20 cellular contexts compared by ENCODE assay signal in genomic region chr3:161055210-161055609, GRCh38.
"Had no signal": no experiment of that assay in that cellular context is flagged by ENCODE, and none has a peak within 500 bp of the region (broad histone marks: within the 10 kb centered on the region; RNA-seq: fewer than 3 reads in every experiment).

No MANE protein-coding gene starts in this region.

- DNase-seq: cortex of kidney; effector memory CD4-positive, alpha-beta T cell; gastrocnemius medialis; heart right ventricle; hypothalamus; islet precursor cell; mammary epithelial cell; mucosa of descending colon; natural killer cell; posterior cingulate gyrus; small intestine; stimulated activated CD4-positive, alpha-beta T cell treated with anti-CD3 and anti-CD28 coated beads, Interleukin-12 subunit alpha, Interleukin-12 subunit beta, amount 100 ng/mL, for 4 hours; stimulated activated naive CD4-positive, alpha-beta T cell; stomach; substantia nigra; transverse colon had no signal

- H3K4me1 ChIP-seq: esophagus muscularis mucosa, gastrocnemius medialis, heart right ventricle, stomach, transverse colon had no signal

- H3K4me3 Mint-ChIP-seq: natural killer cell, neural crest cell had no signal

- H3K4me3 ChIP-seq: esophagus muscularis mucosa, gastrocnemius medialis, heart right ventricle, mucosa of descending colon, stomach, thoracic aorta, transverse colon had no signal

- H3K36me3 Mint-ChIP-seq: natural killer cell had no signal

- H3K27me3 ChIP-seq: esophagus muscularis mucosa, gastrocnemius medialis, heart right ventricle, stomach, transverse colon had no signal

- H3K27ac ChIP-seq: esophagus muscularis mucosa, gastrocnemius medialis, heart right ventricle, stomach, thoracic aorta, transverse colon had no signal

- ATAC-seq: gastrocnemius medialis, heart right ventricle, left lobe of liver, mucosa of descending colon, natural killer cell had no signal

- H3K9me3 Mint-ChIP-seq: natural killer cell, neural crest cell had no signal

- H3K36me3 ChIP-seq: esophagus muscularis mucosa, gastrocnemius medialis, heart right ventricle, stomach, thoracic aorta, transverse colon had no signal

- H3K9me3 ChIP-seq: esophagus muscularis mucosa, gastrocnemius medialis, heart right ventricle, mucosa of descending colon, stomach, thoracic aorta, transverse colon had no signal
